Comparison of ENCODE assay signal across 9 cellular contexts in genomic region chr5:147805030-147805454, GRCh38. TPM values are rescaled to one million over a fixed set of nuclear protein-coding genes. Genes with fewer than 3 reads are reported as not detected.
DNase-seq lines count a peak whose midpoint lies in the region; ATAC-seq and TF ChIP-seq lines count a peak whose summit lies in the region.
"Had no signal": no experiment of that assay in that cellular context is flagged by ENCODE, and none has a peak within 500 bp of the region (broad histone marks: within the 10 kb centered on the region; RNA-seq: fewer than 3 reads in every experiment).

No MANE protein-coding gene starts in this region.

- no peak for TF ChIP-seq POLR2A in adrenal gland (IDR thresholded peaks at IDR 0.05)

- H3K27ac ChIP-seq in adrenal gland (no peak overlapping the region), aorta (ENCODE audit: low read depth in 1 of 2, low read length in 2 of 2) (no peak overlapping the region), brain microvascular endothelial cell (no peak overlapping the region)

- ATAC-seq in GM21381 (IDR thresholded peaks at IDR 0.05; ENCODE audit: unreplicated experiment) (peak; percentile 95), HG03571 (IDR thresholded peaks at IDR 0.05; ENCODE audit: unreplicated experiment) (peak; percentile 86), aorta (ENCODE audit: low FRiP score) (peak; percentile 52)

- H3K36me3 ChIP-seq in adrenal gland (replicated peaks in 1 of 2) (no peaks in the 10 kb centered on the region), aorta (ENCODE audit: control insufficient read depth in 1 of 2, insufficient read depth in 2 of 2, low read length in 1 of 2) (no peaks in the 10 kb centered on the region), brain microvascular endothelial cell (replicated peaks) (no peaks in the 10 kb centered on the region)

- DNase-seq in GM12864 (ENCODE audit: low read depth) (peak; percentile 19), adrenal gland (peak in 4 of 7 donors; percentile 20 to 60 (median 36)), aorta (peak in 1 of 2 donors; percentile 63), mesenteric fat pad (ENCODE audit: low spot score) (no peak), brain microvascular endothelial cell (no peak), NCI-H510A (lab: John Stamatoyannopoulos, UW) (no peak)

- TF ChIP-seq CTCF in GM12864 (IDR thresholded peaks at IDR 0.05; ENCODE audit: low read depth, low read length, missing control alignments) (no peak), adrenal gland (IDR thresholded peaks at IDR 0.05) (no peak), brain microvascular endothelial cell (IDR thresholded peaks at IDR 0.05; ENCODE audit: low read depth, low read length, missing control alignments) (no peak)

- in situ Hi-C loops in brain microvascular endothelial cell (cut with HindIII; ENCODE audit: low pct_ligation_motif_present, low sequenced_read_pairs), result no loop called here

- H3K4me1 ChIP-seq in adrenal gland (replicated peaks in 1 of 2) (peaks cover 6 to 18% of the 10 kb centered on the region in 2 donors), aorta (ENCODE audit: control insufficient read depth in 1 of 2, insufficient read depth in 2 of 2, low read length in 2 of 2) (no peaks in the 10 kb centered on the region)

- H3K27me3 ChIP-seq in adrenal gland (no peaks in the 10 kb centered on the region), aorta (ENCODE audit: control insufficient read depth in 1 of 2, insufficient read depth in 2 of 2, low read length in 1 of 2) (no peaks in the 10 kb centered on the region), brain microvascular endothelial cell (replicated peaks) (no peaks in the 10 kb centered on the region)

- intact Hi-C loops in adrenal gland (cut with DNase I), result no loop called here
- intact Hi-C loops in aorta (cut with DNase I), result no loop called here

- H3K9me3 ChIP-seq in adrenal gland (replicated peaks in 1 of 3) (no peaks in the 10 kb centered on the region), aorta (ENCODE audit: control insufficient read depth, low read length) (no peaks in the 10 kb centered on the region)

- WGBS in adrenal gland, 4 donors, result 64 to 79% (median 69%) methylated on average over 6 of the region's 6 CpGs
- WGBS in aorta, 2 donors, result 75% methylated on average over 6 of the region's 6 CpGs

- no peak overlapping the region for H3K4me3 ChIP-seq in GM12864 (ENCODE audit: low read depth, low read length)
- no peak overlapping the region for H3K4me3 ChIP-seq in adrenal gland
- no peak overlapping the region for H3K4me3 ChIP-seq in aorta (ENCODE audit: low read length in 2 of 2)
- no peak overlapping the region for H3K4me3 ChIP-seq in brain microvascular endothelial cell (ENCODE audit: low read depth, low read length)

RNA-seq across cellular contexts. Expression of gene JAKMIP2, which starts 22.5 kb away (rescaled TPM):
- total RNA-seq in adrenal gland (10 to 100 TPM in 1 of 8 donors, 1 to 10 TPM in 6, under 1 TPM in 1; 0.87 to 13.3 (median 4.0) TPM), aorta (1 to 10 TPM in 1 of 2 donors, under 1 TPM in 1; 0.42 to 1.9 TPM), mesenteric fat pad (0.06 TPM)
- polyA plus RNA-seq in adrenal gland (10 to 100 TPM in 1 of 3 donors, 1 to 10 TPM in 1, under 1 TPM in 1; 0.71 to 24.9 (median 1.6) TPM), aorta (under 1 TPM in 1 of 2 donors, not detected in 1; 0.13 TPM)

RNA-seq across cellular contexts. Expression of gene SPINK1, which starts 26.4 kb away (rescaled TPM):
- total RNA-seq in adrenal gland (1 to 10 TPM in 2 of 8 donors, not detected in 6; 4.3 to 4.6 TPM), aorta (10 to 100 TPM; 13.7 to 17.0 TPM), mesenteric fat pad (3.7 TPM)
- polyA plus RNA-seq in adrenal gland (1 to 10 TPM; 1.3 to 6.5 (median 4.3) TPM), aorta (10 to 100 TPM in 1 of 2 donors, 1 to 10 TPM in 1; 9.4 to 67.7 TPM)
- total RNA-seq: naive thymus-derived CD8-positive, alpha-beta T cell had no signal
- polyA plus RNA-seq: naive thymus-derived CD8-positive, alpha-beta T cell had no signal

Comparison
In these comparisons a context has a peak if more than half of its experiments do, and no peak if none do; other contexts are left out.
1. DNase-seq: peak in GM12864 (single experiment) and adrenal gland (4 of 7); none in mesenteric fat pad (single experiment), brain microvascular endothelial cell (single experiment) and NCI-H510A (single experiment).
2. Peak in every context shown above with its lines, with median percentiles within 50 percentile points of each other: ATAC-seq.